1 cellular context compared by ENCODE assay signal in the genomic region with DNA sequence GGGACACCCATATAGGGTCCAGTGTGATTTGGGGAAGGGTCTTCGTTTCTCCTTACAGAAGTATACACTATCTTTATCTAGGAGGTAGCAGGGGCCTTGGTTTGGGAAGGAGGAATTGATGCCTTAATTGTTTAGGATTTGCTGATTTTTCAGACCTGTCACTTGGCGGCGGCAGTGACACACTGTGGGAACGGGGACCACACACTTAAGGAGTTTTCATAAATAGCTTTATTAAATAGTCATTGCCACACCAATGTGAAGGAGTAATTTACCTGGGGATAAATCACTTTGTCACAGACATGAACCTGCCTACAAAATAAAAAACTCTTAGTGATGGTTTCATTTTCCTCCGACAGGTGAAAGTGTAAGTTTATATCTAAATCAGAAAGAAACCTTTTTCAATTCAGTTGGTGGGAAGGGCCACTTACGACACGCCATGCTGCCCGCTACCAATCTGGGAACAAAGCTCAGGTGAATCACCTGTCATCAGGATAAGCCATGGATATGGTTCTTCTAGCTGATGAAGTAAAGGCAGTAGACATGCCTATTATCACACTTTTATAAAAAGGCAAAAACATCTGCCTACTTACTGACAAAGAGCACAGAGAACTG.
TF ChIP-seq lines count a peak whose summit lies in the region.

No MANE protein-coding gene starts in this region.

TF ChIP-seq in GM23338, 12 proteins besides CTCF, POLR2A, EP300 and RAD21 (continued from another document):
- TF ChIP-seq JUNB (IDR thresholded peaks at IDR 0.05; ENCODE audit: unreplicated experiment), result no peak
- TF ChIP-seq EZH2 (IDR thresholded peaks at IDR 0.05; ENCODE audit: low read depth, unreplicated experiment), result no peak
- no peak for TF ChIP-seq CREB1 (CRISPR knock-in tag; IDR thresholded peaks at IDR 0.05; ENCODE audit: low read depth)
TF ChIP-seq in GM23338: peak in this region for 0.
